Comparison of ENCODE assay signal across 18 cellular contexts in genomic region chr1:8274396-8274795, GRCh38. TPM values are rescaled to one million over a fixed set of nuclear protein-coding genes. Genes with fewer than 3 reads are reported as not detected.
DNase-seq lines count a peak whose midpoint lies in the region; ATAC-seq and TF ChIP-seq lines count a peak whose summit lies in the region.
"Had no signal": no experiment of that assay in that cellular context is flagged by ENCODE, and none has a peak within 500 bp of the region (broad histone marks: within the 10 kb centered on the region; RNA-seq: fewer than 3 reads in every experiment).

No MANE protein-coding gene starts in this region.

- H3K27me3 Mint-ChIP-seq in progenitor cell of endocrine pancreas (no peaks in the 10 kb centered on the region), HFFc6 (ENCODE audit: insufficient read depth) (peaks cover 13% of the 10 kb centered on the region)

- H3K36me3 Mint-ChIP-seq in progenitor cell of endocrine pancreas (ENCODE audit: insufficient read depth) = no peaks in the 10 kb centered on the region
- no peaks in the 10 kb centered on the region for H3K36me3 Mint-ChIP-seq in HFFc6 (ENCODE audit: low read depth)
- H3K36me3 Mint-ChIP-seq: CD14-positive monocyte had no signal

- no peak overlapping the region for H3K4me3 Mint-ChIP-seq in progenitor cell of endocrine pancreas (ENCODE audit: low read depth)
- no peak overlapping the region for H3K4me3 Mint-ChIP-seq in HFFc6
- H3K4me3 Mint-ChIP-seq: CD14-positive monocyte had no signal

- H3K36me3 ChIP-seq in mesodermal cell (ENCODE audit: control insufficient read depth, insufficient read depth, low read length) = no peaks in the 10 kb centered on the region

- DNase-seq in NCI-H2196 (lab: John Stamatoyannopoulos, UW; ENCODE audit: unreplicated experiment) = peak; percentile 27
- no peak for DNase-seq in NCI-H2196 treated with DMSO at 0.1 percent for 48 hours (lab: John Stamatoyannopoulos, UW; ENCODE audit: unreplicated experiment)
- DNase-seq in SW480 (ENCODE audit: low spot score) = peak; percentile 30
- no peak for DNase-seq in progenitor cell of endocrine pancreas (ENCODE audit: low spot score, unreplicated experiment)
- no peak for DNase-seq in stimulated activated naive CD4-positive, alpha-beta T cell (lab: John Stamatoyannopoulos, UW)
- DNase-seq in HFFc6 = no peak
- DNase-seq: Caco-2, DND-41, GDM1, KBM-7, NCI-H146, NCI-H226, NCI-H69, PC-9 had no signal

- no peak for TF ChIP-seq CTCF in progenitor cell of endocrine pancreas (IDR thresholded peaks at IDR 0.05; ENCODE audit: unreplicated experiment)
- TF ChIP-seq CTCF in HFFc6 (IDR thresholded peaks at IDR 0.05) = no peak

- no peak overlapping the region for H3K4me3 ChIP-seq in mesodermal cell (ENCODE audit: extremely low read depth, insufficient read depth, low read length, poor library complexity, severe bottlenecking)
- H3K4me3 ChIP-seq: A549, PC-9 had no signal

- peaks cover 4% of the 10 kb centered on the region for H3K4me1 ChIP-seq in mesodermal cell (ENCODE audit: control insufficient read depth, insufficient read depth, low read length, poor library complexity, severe bottlenecking)
- H3K4me1 ChIP-seq: A549 had no signal

- 90 to 100% methylated on average over 4 to 8 of the region's 8 CpGs for WGBS in mesodermal cell (ENCODE audit: insufficient coverage in 2 of 2), 2 experiments

- peak overlapping the region; percentile 5 for H3K27ac ChIP-seq in mesodermal cell (ENCODE audit: low read depth, low read length, severe bottlenecking)
- H3K27ac ChIP-seq: A549, PC-9 had no signal

- H3K27ac Mint-ChIP-seq in progenitor cell of endocrine pancreas = peak overlapping the region; percentile 61
- H3K27ac Mint-ChIP-seq in HFFc6 = no peak overlapping the region
- H3K27ac Mint-ChIP-seq: CD14-positive monocyte had no signal

- no peak for ATAC-seq in GM21619 (IDR thresholded peaks at IDR 0.05; ENCODE audit: unreplicated experiment)

- H3K4me1 Mint-ChIP-seq in progenitor cell of endocrine pancreas (ENCODE audit: low read depth) (peaks cover 12% of the 10 kb centered on the region), HFFc6 (ENCODE audit: low read depth) (peaks cover 6% of the 10 kb centered on the region)
- H3K4me1 Mint-ChIP-seq: CD14-positive monocyte had no signal

- H3K9me3 ChIP-seq in mesodermal cell (ENCODE audit: control insufficient read depth, low read length) = no peaks in the 10 kb centered on the region
- H3K9me3 ChIP-seq: A549, Caco-2 had no signal

- H3K9me3 Mint-ChIP-seq in progenitor cell of endocrine pancreas (ENCODE audit: low read depth) (no peaks in the 10 kb centered on the region), HFFc6 (no peaks in the 10 kb centered on the region)

RNA-seq across cellular contexts. Expression of gene SLC45A1, which starts 43.5 kb away (rescaled TPM):
- polyA plus RNA-seq in mesodermal cell (2013, experiment 1 of 2) = 0.77 TPM
- polyA plus RNA-seq in mesodermal cell (2013, experiment 2 of 2) = 0.81 TPM
- total RNA-seq in progenitor cell of endocrine pancreas = 0.60 and 0.86 TPM in 2 replicates
- 1 to 10 TPM; 1.3 to 2.0 (median 1.6) TPM for total RNA-seq in HFFc6 (2021; fragmentation: NEBNext Ultra II Directional; extraction: Animal tissue kit (Norgen Biotek cat#: 25700))
- polyA plus RNA-seq: CD14-positive monocyte had no signal

Comparison
In these comparisons a context has a peak if more than half of its experiments do, and no peak if none do; other contexts are left out.
1. DNase-seq: peak in NCI-H2196 (single experiment) and SW480 (single experiment); none in NCI-H2196 treated with DMSO at 0.1 percent for 48 hours (single experiment), progenitor cell of endocrine pancreas (single experiment), stimulated activated naive CD4-positive, alpha-beta T cell (0 of 6) and HFFc6 (single experiment).